In the genomic region with DNA sequence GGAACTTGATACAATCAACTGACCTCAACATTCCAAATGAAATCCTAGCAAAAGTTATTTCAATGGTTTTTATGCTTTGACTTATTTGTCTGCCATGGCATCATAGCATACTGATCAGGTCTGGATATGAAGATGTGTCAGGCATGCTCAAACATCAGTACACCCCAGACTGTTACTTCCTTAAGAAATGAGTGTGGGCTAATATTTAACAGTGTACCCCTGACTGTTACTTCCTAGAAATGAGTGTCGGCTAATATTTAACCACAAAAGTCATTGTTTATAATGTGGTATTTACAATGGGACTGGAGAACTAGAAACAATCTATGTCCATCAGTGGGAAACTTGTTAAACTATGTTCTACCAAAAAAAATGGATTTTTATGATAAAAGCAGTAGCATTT, we compare ENCODE assay signal across 20 cellular contexts. TPM values are rescaled to one million over a fixed set of nuclear protein-coding genes. Genes with fewer than 3 reads are reported as not detected.
DNase-seq lines count a peak whose midpoint lies in the region; ATAC-seq and TF ChIP-seq lines count a peak whose summit lies in the region.
"Had no signal": no experiment of that assay in that cellular context is flagged by ENCODE, and none has a peak within 500 bp of the region (broad histone marks: within the 10 kb centered on the region; RNA-seq: fewer than 3 reads in every experiment).

No MANE protein-coding gene starts in this region.

- TF ChIP-seq EP300 in sigmoid colon (IDR thresholded peaks at IDR 0.05) = no peak

- no peak overlapping the region for H3K27ac ChIP-seq in sigmoid colon
- H3K27ac ChIP-seq: BLaER1, Peyer's patch had no signal

- H3K27me3 ChIP-seq in sigmoid colon = no peaks in the 10 kb centered on the region
- H3K27me3 ChIP-seq: BLaER1, Peyer's patch had no signal

- H3K4me1 ChIP-seq in sigmoid colon = no peaks in the 10 kb centered on the region
- H3K4me1 ChIP-seq: BLaER1 had no signal

- WGBS in sigmoid colon, 2 donors = 12 to 51% methylated on average over 1 of the region's 1 CpG

- no peak overlapping the region for H3K4me3 ChIP-seq in sigmoid colon
- H3K4me3 ChIP-seq: BLaER1, Peyer's patch had no signal

- no peak for TF ChIP-seq POLR2A in sigmoid colon (IDR thresholded peaks at IDR 0.05)

- DNase-seq in ACHN = peak; percentile 46
- peak; percentile 52 for DNase-seq in HT-29 (ENCODE audit: low spot score)
- DNase-seq in kidney tubule cell (ENCODE audit: low spot score) = peak; percentile 89
- no peak for DNase-seq in activated CD4-positive, alpha-beta T cell treated with anti-CD3 and anti-CD28 coated beads for 4 hours
- no peak for DNase-seq in sigmoid colon
- no peak for DNase-seq in DMS153 treated with DMSO at 0.1 percent for 48 hours (lab: John Stamatoyannopoulos, UW; ENCODE audit: unreplicated experiment)
- no peak for DNase-seq in mucosa of gallbladder (ENCODE audit: low spot score)
- DNase-seq: activated CD8-positive, alpha-beta T cell treated with anti-CD3 and anti-CD28 coated beads, Interleukin-2, amount 10 ng/mL, durations not matched to agents 7 days and 5 days; activated T-cell treated with anti-CD3 and anti-CD28 coated beads, Interleukin-2, amount 50 U/mL, for 72 hours; effector memory CD8-positive, alpha-beta T cell; KG1; naive B cell; NCI-H2029; NCI-H446 treated with DMSO at 0.1 percent for 48 hours; NK-92 treated with Interleukin-12 subunit alpha and Interleukin-12 subunit beta, amount 100 ng/mL, for 24 hours; Peyer's patch; SK-N-SH; T1000 had no signal

- intact Hi-C loops in sigmoid colon (cut with DNase I) = no loop called here

- in situ Hi-C loops in ACHN (cut with HindIII; ENCODE audit: low pct_ligation_motif_present, low pct_unique_long_range_greater_than_20kb, low sequenced_read_pairs) = no loop called here

- H3K9me3 ChIP-seq in sigmoid colon = no peaks in the 10 kb centered on the region
- H3K9me3 ChIP-seq: BLaER1, Peyer's patch, SK-N-SH had no signal

- TF ChIP-seq CTCF in sigmoid colon (IDR thresholded peaks at IDR 0.05) = no peak

- peak; percentile 61 for ATAC-seq in GM19452 (IDR thresholded peaks at IDR 0.05; ENCODE audit: unreplicated experiment)
- ATAC-seq: activated CD8-positive, alpha-beta T cell treated with anti-CD3 and anti-CD28 coated beads, Interleukin-2, amount 10 ng/mL, durations not matched to agents 7 days and 5 days; activated T-cell treated with anti-CD3 and anti-CD28 coated beads, Interleukin-2, amount 50 U/mL, for 72 hours; effector memory CD8-positive, alpha-beta T cell had no signal

- no peaks in the 10 kb centered on the region for H3K36me3 ChIP-seq in sigmoid colon
- H3K36me3 ChIP-seq: BLaER1, Peyer's patch had no signal

RNA-seq across cellular contexts. Expression of gene HNRNPA0, which starts 38.1 kb away (rescaled TPM):
- total RNA-seq in HT-29 (2014; rRNA removed; shearing (Covaris generic)) = 16.0 and 20.1 TPM in 2 replicates
- total RNA-seq in sigmoid colon (10 to 100 TPM; 10.0 to 12.2 (median 10.9) TPM), mucosa of gallbladder (29.4 TPM)
- polyA plus RNA-seq in sigmoid colon = 10 to 100 TPM; 19.2 to 34.0 (median 20.4) TPM

RNA-seq across cellular contexts. Expression of gene KLHL3, which starts 56.4 kb away (rescaled TPM):
- 3.5 and 4.5 TPM in 2 replicates for total RNA-seq in HT-29 (2014; rRNA removed; shearing (Covaris generic))
- total RNA-seq in sigmoid colon (1 to 10 TPM; 2.7 to 5.5 (median 4.1) TPM), mucosa of gallbladder (20.3 TPM)
- 1 to 10 TPM in 1 of 3 donors, under 1 TPM in 1, not detected in 1; 0.23 to 3.0 TPM for polyA plus RNA-seq in sigmoid colon

Comparison
In these comparisons a context has a peak if more than half of its experiments do, and no peak if none do; other contexts are left out.
1. DNase-seq: peak in ACHN (single experiment), HT-29 (single experiment) and kidney tubule cell (single experiment); none in activated CD4-positive, alpha-beta T cell treated with anti-CD3 and anti-CD28 coated beads for 4 hours (0 of 2), sigmoid colon (single experiment), DMS153 treated with DMSO at 0.1 percent for 48 hours (single experiment) and mucosa of gallbladder (single experiment).